In genomic region chr1:40743860-40744259, GRCh38 we compare ENCODE assay signal across 1 cellular context.
TF ChIP-seq lines count a peak whose summit lies in the region.

No MANE protein-coding gene starts in this region.

TF ChIP-seq in H1, 55 proteins besides CTCF, POLR2A, EP300 and RAD21:
- TF ChIP-seq SRF (IDR thresholded peaks at IDR 0.05; ENCODE audit: low read depth, low read length) (no peak), POLR2AphosphoS5 (IDR thresholded peaks at IDR 0.05; ENCODE audit: low read depth, low read length) (peak; percentile 29; the same call in 1 of the 2 replicates), CHD2 (IDR thresholded peaks at IDR 0.05; ENCODE audit: low read length) (no peak), E2F6 (IDR thresholded peaks at IDR 0.05) (no peak), KDM4A (IDR thresholded peaks at IDR 0.05; ENCODE audit: low read depth, low read length, severe bottlenecking) (no peak)
